In genomic region chr5:116765441-116765840, GRCh38 we compare ENCODE assay signal across 1 cellular context.
TF ChIP-seq lines count a peak whose summit lies in the region.

No MANE protein-coding gene starts in this region.

TF ChIP-seq in GM12878, 131 proteins besides CTCF, POLR2A, EP300 and RAD21 (continued from another document):
- no peak for TF ChIP-seq BCLAF1 (IDR thresholded peaks at IDR 0.05)
- TF ChIP-seq CHD4 (IDR thresholded peaks at IDR 0.05): no peak
- TF ChIP-seq ZNF687 (IDR thresholded peaks at IDR 0.05): peak; percentile 4; the same call in 1 of the 2 replicates
- no peak for TF ChIP-seq CBX5 (IDR thresholded peaks at IDR 0.05; ENCODE audit: low read depth)
- TF ChIP-seq REST (IDR thresholded peaks at IDR 0.05; ENCODE audit: low read depth, low read length): no peak
TF ChIP-seq in GM12878: peak in this region for 3.
